8 cellular contexts compared by ENCODE assay signal in the genomic region with DNA sequence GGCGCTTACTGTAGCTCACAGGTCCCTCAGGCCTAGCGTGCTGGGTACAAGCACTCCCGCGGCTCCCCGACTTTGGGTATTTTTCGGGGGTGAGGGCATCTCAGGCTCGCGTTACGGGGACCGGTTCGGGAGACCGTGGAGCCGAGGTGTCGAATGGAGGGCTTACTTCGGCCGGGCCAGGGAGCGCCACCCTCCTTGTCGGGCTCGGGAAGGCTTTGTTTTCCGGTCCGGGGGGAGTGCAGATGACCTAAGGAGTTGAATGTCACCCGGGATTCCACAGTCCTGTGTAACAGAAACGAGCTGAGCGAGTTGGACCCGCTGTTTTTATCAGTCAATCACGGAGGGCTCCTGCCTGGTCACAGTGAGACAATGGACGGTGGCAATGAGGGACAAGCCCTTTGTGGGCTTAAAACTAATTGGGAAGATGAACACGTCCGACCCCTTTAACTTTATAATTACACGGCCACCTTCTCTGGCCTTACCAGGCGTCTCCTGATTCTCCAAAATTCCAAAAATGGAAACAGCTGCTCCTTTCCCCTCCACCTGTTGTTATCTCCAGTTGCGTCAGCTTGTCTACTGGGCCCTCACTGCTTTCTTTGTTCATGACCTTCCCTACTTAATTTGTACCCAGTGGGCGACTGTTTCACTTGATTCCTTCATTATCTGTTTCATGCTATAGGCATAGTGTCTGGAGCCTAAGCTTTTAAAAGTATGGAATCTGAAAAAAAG. TPM values are rescaled to one million over a fixed set of nuclear protein-coding genes. Genes with fewer than 3 reads are reported as not detected.
A peak's percentile ranks its signal among the peaks of the same experiment; 100 is the strongest.
DNase-seq lines count a peak whose midpoint lies in the region; ATAC-seq and TF ChIP-seq lines count a peak whose summit lies in the region.

No MANE protein-coding gene starts in this region.

- peaks cover 7% of the 10 kb centered on the region for H3K36me3 Mint-ChIP-seq in T-helper 17 cell (ENCODE audit: low read depth)

- no peaks in the 10 kb centered on the region for H3K27me3 Mint-ChIP-seq in T-helper 17 cell

- DNase-seq in T-helper 17 cell (no peak), Right ventricle myocardium superior (no peak), renal cortical epithelial cell (ENCODE audit: low read depth) (peak; percentile 6), NOMO-1 (lab: John Stamatoyannopoulos, UW; ENCODE audit: unreplicated experiment in 2 of 2) (no peak), DMS79 (lab: John Stamatoyannopoulos, UW) (no peak)

- H3K4me1 Mint-ChIP-seq in T-helper 17 cell = peaks cover 13% of the 10 kb centered on the region

- ATAC-seq in T-helper 17 cell (no peak), Right ventricle myocardium superior (ENCODE audit: poor library complexity) (peak; percentile 1), GM21825 (IDR thresholded peaks at IDR 0.05; ENCODE audit: unreplicated experiment) (no peak), HG02678 (IDR thresholded peaks at IDR 0.05; ENCODE audit: unreplicated experiment) (no peak)

- intact Hi-C loops in Right ventricle myocardium superior (cut with DNase I) = no loop called here

- peak overlapping the region; percentile 93 for H3K4me3 Mint-ChIP-seq in T-helper 17 cell

- H3K4me3 ChIP-seq in GM12875 (ENCODE audit: low read depth, low read length) = peak overlapping the region; percentile 71

- H3K9me3 ChIP-seq in T-helper 17 cell (ENCODE audit: control insufficient read depth, low read length, poor library complexity, severe bottlenecking) = no peaks in the 10 kb centered on the region

- no peak for TF ChIP-seq CTCF in GM12875 (IDR thresholded peaks at IDR 0.05; ENCODE audit: borderline replicate concordance, insufficient read depth, low read depth, low read length)

- peak overlapping the region; percentile 84 for H3K27ac Mint-ChIP-seq in T-helper 17 cell

RNA-seq across cellular contexts. Expression of gene TRIM45, which starts 0.9 kb away (rescaled TPM):
- total RNA-seq in T-helper 17 cell (1 to 10 TPM; 1.0 to 1.4 TPM), Right ventricle myocardium superior (16.4 TPM), renal cortical epithelial cell (1.2 and 7.1 TPM in 2 replicates)
